ENCODE assay signal across 1 cellular context in genomic region chr2:59790186-59791142, GRCh38.
TF ChIP-seq lines count a peak whose summit lies in the region.

No MANE protein-coding gene starts in this region.

TF ChIP-seq in WTC11, 78 proteins besides CTCF, POLR2A, EP300 and RAD21 (continued from another document):
- TF ChIP-seq PREB (CRISPR knock-in tag; IDR thresholded peaks at IDR 0.05; ENCODE audit: borderline replicate concordance): no peak
- no peak for TF ChIP-seq CREM (CRISPR knock-in tag; IDR thresholded peaks at IDR 0.05)
- TF ChIP-seq ZNF416 (CRISPR knock-in tag; IDR thresholded peaks at IDR 0.05): no peak
- no peak for TF ChIP-seq JAZF1 (CRISPR knock-in tag; IDR thresholded peaks at IDR 0.05)
- no peak for TF ChIP-seq NFYB (CRISPR knock-in tag; conservative IDR thresholded peaks at IDR 0.05; ENCODE audit: low read depth)
- TF ChIP-seq KAT7 (CRISPR knock-in tag; IDR thresholded peaks at IDR 0.05; ENCODE audit: borderline replicate concordance): no peak
